11 cellular contexts compared by ENCODE assay signal in the genomic region with DNA sequence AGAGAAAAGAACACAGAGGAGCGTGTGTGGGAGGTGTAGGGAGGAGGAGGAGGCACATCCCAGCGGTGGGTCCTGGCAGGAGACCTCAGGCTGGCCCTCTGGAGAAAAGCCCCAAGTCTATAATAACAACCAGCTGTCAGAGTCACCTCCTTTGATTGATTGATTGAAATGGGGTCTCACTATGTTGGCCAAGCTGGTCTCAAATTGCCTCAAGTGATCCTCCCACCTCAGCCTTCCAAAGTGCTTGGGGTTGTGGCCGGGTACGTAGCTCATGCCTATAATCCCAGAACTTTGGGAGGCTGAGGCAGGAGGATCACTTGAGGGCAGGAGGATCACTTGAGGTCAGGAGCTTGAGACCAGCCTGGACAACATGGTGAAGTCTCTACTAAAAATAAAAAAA.
DNase-seq lines count a peak whose midpoint lies in the region; ATAC-seq and TF ChIP-seq lines count a peak whose summit lies in the region.
"Had no signal": no experiment of that assay in that cellular context is flagged by ENCODE, and none has a peak within 500 bp of the region (broad histone marks: within the 10 kb centered on the region; RNA-seq: fewer than 3 reads in every experiment).

No MANE protein-coding gene starts in this region.

- no peaks in the 10 kb centered on the region for H3K27me3 ChIP-seq in OCI-LY1 (ENCODE audit: insufficient read depth, low read length)
- H3K27me3 ChIP-seq in gastrocnemius medialis, result no peaks in the 10 kb centered on the region
- H3K27me3 ChIP-seq: testis had no signal

- POLR2A ChIA-PET in activated CD4-positive, alpha-beta T cell treated with anti-CD3 and anti-CD28 coated beads for 36 hours (lab: Charles Lee), result no interaction called here

- H3K27ac Mint-ChIP-seq in activated CD4-positive, alpha-beta T cell treated with anti-CD3 and anti-CD28 coated beads for 36 hours, result peak overlapping the region; percentile 93
- H3K27ac Mint-ChIP-seq in brain, result peak overlapping the region in 3 of 5 experiments; percentile 66 to 90 (median 69)

- H3K9ac ChIP-seq in OCI-LY1 (ENCODE audit: low read length), result no peak overlapping the region
- H3K9ac ChIP-seq: parathyroid adenoma had no signal

- no peaks in the 10 kb centered on the region for H3K9me3 Mint-ChIP-seq in activated CD4-positive, alpha-beta T cell treated with anti-CD3 and anti-CD28 coated beads for 36 hours (ENCODE audit: low read depth)
- no peaks in the 10 kb centered on the region for H3K9me3 Mint-ChIP-seq in brain

- H2AFZ ChIP-seq in OCI-LY1 (ENCODE audit: low read length), result no peak overlapping the region
- H2AFZ ChIP-seq: parathyroid adenoma had no signal

- H3K4me1 ChIP-seq in OCI-LY1 (ENCODE audit: insufficient read depth, low read length, severe bottlenecking) (peaks cover 67% of the 10 kb centered on the region), gastrocnemius medialis (peaks cover 89 to 96% of the 10 kb centered on the region in 2 donors)

- TF ChIP-seq CTCF in OCI-LY1 (IDR thresholded peaks at IDR 0.05; ENCODE audit: low read length) (no peak), brain (conservative IDR thresholded peaks at IDR 0.05) (no peak), gastrocnemius medialis (IDR thresholded peaks at IDR 0.05 in 4 of 5, conservative IDR thresholded peaks at IDR 0.05 in 1 of 5) (no peak)

- CTCF ChIA-PET in activated CD4-positive, alpha-beta T cell treated with anti-CD3 and anti-CD28 coated beads for 36 hours (lab: Charles Lee), result interaction anchor here (0.6 to 5.9 kb wide), 6 partner anchors 22 to 657 kb away, joined by 3 to 31 read pairs (median 4); partner anchors contain the start of gene SEPTIN7

- no peak for ATAC-seq in activated CD4-positive, alpha-beta T cell treated with anti-CD3 and anti-CD28 coated beads for 36 hours
- no peak for ATAC-seq in gastrocnemius medialis
- no peak for ATAC-seq in HG03378 (IDR thresholded peaks at IDR 0.05; ENCODE audit: unreplicated experiment)
- ATAC-seq in GM21619 (IDR thresholded peaks at IDR 0.05; ENCODE audit: unreplicated experiment), result no peak

- H3F3A ChIP-seq in OCI-LY1 (ENCODE audit: insufficient read depth, low read length), result no peaks in the 10 kb centered on the region

- no peak overlapping the region for H3K4me2 ChIP-seq in OCI-LY1 (ENCODE audit: low read length)

- H3K36me3 Mint-ChIP-seq in activated CD4-positive, alpha-beta T cell treated with anti-CD3 and anti-CD28 coated beads for 36 hours (ENCODE audit: low read depth), result no peaks in the 10 kb centered on the region
- H3K36me3 Mint-ChIP-seq in brain, result peaks cover 24% of the 10 kb centered on the region

- H3K27ac ChIP-seq in OCI-LY1 (ENCODE audit: low read depth, low read length, poor library complexity, severe bottlenecking), result peak overlapping the region; percentile 59
- peak overlapping the region; percentile 86 to 96 (median 94) for H3K27ac ChIP-seq in gastrocnemius medialis
- H3K27ac ChIP-seq: parathyroid adenoma, testis had no signal

- intact Hi-C loops in activated CD4-positive, alpha-beta T cell treated with anti-CD3 and anti-CD28 coated beads for 36 hours (cut with DNase I, micrococcal nuclease), result loop anchor here (1.0 to 10.0 kb wide), 5 partner anchors 133 to 592 kb away; partner anchors contain the start of genes HERPUD2 (in 2 of the 2) and EEPD1 (in 1 of the 2)
- intact Hi-C loops in gastrocnemius medialis (cut with DNase I; ENCODE audit: low total_unique reads), result no loop called here

- H3K9me3 ChIP-seq in OCI-LY1 (ENCODE audit: low read length), result no peaks in the 10 kb centered on the region
- H3K9me3 ChIP-seq in gastrocnemius medialis, result no peaks in the 10 kb centered on the region
- H3K9me3 ChIP-seq: testis had no signal

- in situ Hi-C loops in gastrocnemius medialis (cut with MboI; ENCODE audit: low sequenced_read_pairs in 4 of 4), result loop anchor here in 2 of 4 donors (10.0 to 25.0 kb wide), 2 partner anchors 82 to 124 kb away; partner anchors contain the start of gene EEPD1 (in 2 of the 2)

- no peaks in the 10 kb centered on the region for H3K9me2 ChIP-seq in OCI-LY1 (ENCODE audit: low read depth, low read length)

- no peaks in the 10 kb centered on the region for H3K27me3 Mint-ChIP-seq in activated CD4-positive, alpha-beta T cell treated with anti-CD3 and anti-CD28 coated beads for 36 hours
- peaks cover 3% of the 10 kb centered on the region for H3K27me3 Mint-ChIP-seq in brain

- no peak for DNase-seq in activated CD4-positive, alpha-beta T cell treated with anti-CD3 and anti-CD28 coated beads for 36 hours
- DNase-seq in activated CD4-positive, alpha-beta T cell treated with anti-CD3 and anti-CD28 coated beads for 4 hours, result no peak
- no peak for DNase-seq in gastrocnemius medialis
- DNase-seq in NCI-H2029 treated with DMSO at 0.1 percent for 48 hours (lab: John Stamatoyannopoulos, UW), result no peak
- DNase-seq: KG1, testis had no signal

- no peak for TF ChIP-seq POLR2A in gastrocnemius medialis (IDR thresholded peaks at IDR 0.05)

- no peaks in the 10 kb centered on the region for H3K36me3 ChIP-seq in OCI-LY1 (ENCODE audit: insufficient read depth, low read length)
- no peaks in the 10 kb centered on the region for H3K36me3 ChIP-seq in gastrocnemius medialis

- peaks cover 72% of the 10 kb centered on the region for H3K4me1 Mint-ChIP-seq in activated CD4-positive, alpha-beta T cell treated with anti-CD3 and anti-CD28 coated beads for 36 hours
- peaks cover 59% of the 10 kb centered on the region for H3K4me1 Mint-ChIP-seq in brain

- peak overlapping the region; percentile 20 for H3K4me3 Mint-ChIP-seq in activated CD4-positive, alpha-beta T cell treated with anti-CD3 and anti-CD28 coated beads for 36 hours
- H3K4me3 Mint-ChIP-seq in brain, result no peak overlapping the region

- no peaks in the 10 kb centered on the region for H3K79me2 ChIP-seq in OCI-LY1 (ENCODE audit: insufficient read depth, low read length)
- H3K79me2 ChIP-seq: parathyroid adenoma had no signal

- no peak overlapping the region for H3K4me3 ChIP-seq in OCI-LY1 (ENCODE audit: low read depth, low read length, poor library complexity, severe bottlenecking)
- no peak overlapping the region for H3K4me3 ChIP-seq in gastrocnemius medialis
- H3K4me3 ChIP-seq: testis had no signal

- no peaks in the 10 kb centered on the region for H4K20me1 ChIP-seq in OCI-LY1 (ENCODE audit: insufficient read depth, low read length)
